Comparison of ENCODE assay signal across 32 cellular contexts in genomic region chr21:43967981-43968380, GRCh38.
"Had no signal": no experiment of that assay in that cellular context is flagged by ENCODE, and none has a peak within 500 bp of the region (broad histone marks: within the 10 kb centered on the region; RNA-seq: fewer than 3 reads in every experiment).

No MANE protein-coding gene starts in this region.

- H3K27ac ChIP-seq: body of pancreas, breast epithelium, SJSA1 had no signal

- H3K9me3 Mint-ChIP-seq: activated CD4-positive, alpha-beta T cell treated with anti-CD3 and anti-CD28 coated beads, Interleukin-2, amount 10 ng/mL, durations not matched to agents 7 days and 5 days; activated naive CD8-positive, alpha-beta T cell treated with anti-CD3 and anti-CD28 coated beads for 36 hours; T-helper 2 cell treated with Interferon-gamma antibody and Interleukin-4, amounts not matched to agents 5 μg/mL and 100 μg/mL, for 36 hours had no signal

- H3K4me3 Mint-ChIP-seq: activated CD4-positive, alpha-beta T cell treated with anti-CD3 and anti-CD28 coated beads for 36 hours; activated CD4-positive, alpha-beta T cell treated with anti-CD3 and anti-CD28 coated beads, Interleukin-2, amount 10 ng/mL, durations not matched to agents 7 days and 5 days; activated CD8-positive, alpha-beta memory T cell treated with anti-CD3 and anti-CD28 coated beads, Interleukin-2, amount 10 ng/mL, durations not matched to agents 7 days and 5 days; activated naive CD8-positive, alpha-beta T cell treated with anti-CD3 and anti-CD28 coated beads for 36 hours; T-helper 2 cell treated with Interferon-gamma antibody and Interleukin-4, amounts not matched to agents 5 μg/mL and 100 μg/mL, for 36 hours; WTC11 had no signal

- H3K36me3 ChIP-seq: breast epithelium had no signal

- H3K9ac ChIP-seq: SK-N-SH had no signal

- H3K27me3 ChIP-seq: body of pancreas, breast epithelium, MG63, SJSA1 had no signal

- H3K36me3 Mint-ChIP-seq: WTC11 had no signal

- H3K4me3 ChIP-seq: body of pancreas, breast epithelium, MG63, SJSA1 had no signal

- ATAC-seq: activated CD4-positive, alpha-beta T cell treated with anti-CD3 and anti-CD28 coated beads for 36 hours; activated CD4-positive, CD25-positive, alpha-beta regulatory T cell treated with anti-CD3 and anti-CD28 coated beads, Interleukin-2, amount 50 U/mL, for 24 hours; activated CD8-positive, alpha-beta memory T cell treated with anti-CD3 and anti-CD28 coated beads, Interleukin-2, amount 10 ng/mL, durations not matched to agents 7 days and 5 days; body of pancreas; Panc1; WTC11 had no signal

- H3K27me3 Mint-ChIP-seq: activated CD4-positive, alpha-beta T cell treated with anti-CD3 and anti-CD28 coated beads for 36 hours; activated CD4-positive, alpha-beta T cell treated with anti-CD3 and anti-CD28 coated beads, Interleukin-2, amount 10 ng/mL, durations not matched to agents 7 days and 5 days; activated CD8-positive, alpha-beta memory T cell treated with anti-CD3 and anti-CD28 coated beads, Interleukin-2, amount 10 ng/mL, durations not matched to agents 7 days and 5 days; activated naive CD8-positive, alpha-beta T cell treated with anti-CD3 and anti-CD28 coated beads for 36 hours had no signal

- H3K4me2 ChIP-seq: SK-N-SH had no signal

- H3K27ac Mint-ChIP-seq: activated CD4-positive, alpha-beta T cell treated with anti-CD3 and anti-CD28 coated beads for 36 hours; activated CD4-positive, alpha-beta T cell treated with anti-CD3 and anti-CD28 coated beads, Interleukin-2, amount 10 ng/mL, durations not matched to agents 7 days and 5 days; activated CD8-positive, alpha-beta memory T cell treated with anti-CD3 and anti-CD28 coated beads, Interleukin-2, amount 10 ng/mL, durations not matched to agents 7 days and 5 days; activated naive CD8-positive, alpha-beta T cell treated with anti-CD3 and anti-CD28 coated beads for 36 hours; T-helper 2 cell treated with Interferon-gamma antibody and Interleukin-4, amounts not matched to agents 5 μg/mL and 100 μg/mL, for 36 hours had no signal

- DNase-seq: activated CD4-positive, alpha-beta T cell treated with anti-CD3 and anti-CD28 coated beads for 36 hours; activated CD4-positive, alpha-beta T cell treated with anti-CD3 and anti-CD28 coated beads, Interleukin-2, amount 10 ng/mL, durations not matched to agents 7 days and 5 days; activated CD4-positive, alpha-beta T cell treated with anti-CD3 and anti-CD28 coated beads, Interleukin-2, amount 50 U/mL, for 48 hours; activated CD8-positive, alpha-beta memory T cell treated with anti-CD3 and anti-CD28 coated beads for 24 hours; activated CD8-positive, alpha-beta memory T cell treated with anti-CD3 and anti-CD28 coated beads, Interleukin-2, amount 10 ng/mL, durations not matched to agents 7 days and 5 days; activated CD8-positive, alpha-beta memory T cell treated with anti-CD3 and anti-CD28 coated beads, Interleukin-2, amount 50 U/mL, for 48 hours; activated effector memory CD4-positive, alpha-beta T cell treated with anti-CD3 and anti-CD28 coated beads, Interleukin-2, amount 50 U/mL, for 16 hours; activated naive CD4-positive, alpha-beta T cell; activated naive CD4-positive, alpha-beta T cell treated with anti-CD3 and anti-CD28 coated beads, Interleukin-2, amount 50 U/mL, for 16 hours; activated naive CD8-positive, alpha-beta T cell treated with anti-CD3 and anti-CD28 coated beads for 36 hours; activated T-cell treated with anti-CD3 and anti-CD28 coated beads, Interleukin-2, amount 50 U/mL, for 48 hours; amniotic stem cell; body of pancreas; caudate nucleus; KG1; MG63; NCI-H1048; NCI-H1105 treated with DMSO at 0.1 percent for 48 hours; NCI-H1436; NCI-H1694 treated with DMSO at 0.1 percent for 48 hours; NCI-H2029; NCI-H345; NCI-H524 treated with DMSO at 0.1 percent for 48 hours; SHP77 treated with DMSO at 0.1 percent for 48 hours; SK-N-SH; SW 1271 had no signal

- H3K9me3 ChIP-seq: body of pancreas, breast epithelium, MG63, SJSA1, SK-N-SH had no signal

- H3K4me1 ChIP-seq: body of pancreas, breast epithelium had no signal

- H3K4me1 Mint-ChIP-seq: activated CD4-positive, alpha-beta T cell treated with anti-CD3 and anti-CD28 coated beads, Interleukin-2, amount 10 ng/mL, durations not matched to agents 7 days and 5 days; activated CD8-positive, alpha-beta memory T cell treated with anti-CD3 and anti-CD28 coated beads, Interleukin-2, amount 10 ng/mL, durations not matched to agents 7 days and 5 days; activated naive CD8-positive, alpha-beta T cell treated with anti-CD3 and anti-CD28 coated beads for 36 hours; WTC11 had no signal
